Comparison of ENCODE assay signal across 1 cellular context in genomic region chr15:74490339-74490689, GRCh38.
TF ChIP-seq lines count a peak whose summit lies in the region.

No MANE protein-coding gene starts in this region.

TF ChIP-seq in HCT116, 20 proteins besides CTCF, POLR2A, EP300 and RAD21 (continued from another document):
- TF ChIP-seq POLR2AphosphoS5 (IDR thresholded peaks at IDR 0.05; ENCODE audit: low read depth, low read length): no peak
- TF ChIP-seq CEBPB (IDR thresholded peaks at IDR 0.05; ENCODE audit: low read depth): no peak
- TF ChIP-seq EZH2phosphoT487 (IDR thresholded peaks at IDR 0.05; ENCODE audit: borderline replicate concordance): no peak
- no peak for TF ChIP-seq YY1 (IDR thresholded peaks at IDR 0.05; ENCODE audit: extremely low read depth, insufficient replicate concordance, low read depth, low read length)
- TF ChIP-seq REST (IDR thresholded peaks at IDR 0.05; ENCODE audit: low read depth): no peak
- TF ChIP-seq EGR1 (IDR thresholded peaks at IDR 0.05; ENCODE audit: low read depth): no peak
- no peak for TF ChIP-seq ZNF274 (IDR thresholded peaks at IDR 0.05; ENCODE audit: low read depth, low read length)
- TF ChIP-seq FOSL1 (IDR thresholded peaks at IDR 0.05; ENCODE audit: low read depth): no peak
- TF ChIP-seq TCF7L2 (IDR thresholded peaks at IDR 0.05; ENCODE audit: borderline replicate concordance, extremely low read depth, insufficient read depth, insufficient read length): no peak
- TF ChIP-seq SIN3A (IDR thresholded peaks at IDR 0.05; ENCODE audit: low read depth): no peak
- TF ChIP-seq ZFX (IDR thresholded peaks at IDR 0.05): no peak
- TF ChIP-seq SP1 (IDR thresholded peaks at IDR 0.05; ENCODE audit: low read depth): no peak
- no peak for TF ChIP-seq SRF (IDR thresholded peaks at IDR 0.05; ENCODE audit: low read depth)
- TF ChIP-seq EZH2 (IDR thresholded peaks at IDR 0.05): no peak
- no peak for TF ChIP-seq CBX3 (IDR thresholded peaks at IDR 0.05; ENCODE audit: low read depth)
